In the genomic region with DNA sequence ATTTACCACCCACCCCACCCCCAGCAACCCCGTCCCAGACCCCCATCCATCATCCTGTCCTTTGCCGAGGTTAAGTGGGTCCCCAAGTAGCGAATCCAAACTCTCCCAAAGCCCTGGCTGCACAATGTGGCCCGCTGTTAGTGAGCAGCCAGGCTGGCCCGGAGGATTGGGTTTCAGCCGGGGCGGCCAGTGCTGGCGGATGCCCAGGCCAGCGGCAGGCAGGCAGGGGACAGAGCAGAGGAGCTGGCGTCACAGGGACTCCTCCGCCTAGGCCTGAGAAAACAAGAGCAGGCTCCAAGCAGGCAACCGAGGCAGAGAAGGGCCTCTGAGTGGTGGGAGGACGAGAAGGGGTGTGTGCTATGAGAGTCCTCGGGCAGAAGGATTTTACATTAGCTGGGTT, we compare ENCODE assay signal across 21 cellular contexts.
A peak's percentile ranks its signal among the peaks of the same experiment; 100 is the strongest.
DNase-seq lines count a peak whose midpoint lies in the region; ATAC-seq and TF ChIP-seq lines count a peak whose summit lies in the region.
"Had no signal": no experiment of that assay in that cellular context is flagged by ENCODE, and none has a peak within 500 bp of the region (broad histone marks: within the 10 kb centered on the region; RNA-seq: fewer than 3 reads in every experiment).

No MANE protein-coding gene starts in this region.

- intact Hi-C loops in left cardiac atrium (cut with DNase I) = no loop called here
- intact Hi-C loops in left ventricle myocardium superior (cut with micrococcal nuclease) = no loop called here
- intact Hi-C loops in breast epithelium (cut with DNase I; ENCODE audit: low total_unique reads) = no loop called here

- H3K4me3 ChIP-seq in breast epithelium = no peak overlapping the region
- H3K4me3 ChIP-seq: adrenal gland, SJSA1, skin epidermis, stomach had no signal

- no peak overlapping the region for H3K27ac ChIP-seq in breast epithelium
- H3K27ac ChIP-seq: adrenal gland, C4-2B, neutrophil, SJSA1, stomach, WERI-Rb-1 had no signal

- peak overlapping the region; percentile 79 for H3K27ac Mint-ChIP-seq in progenitor cell of endocrine pancreas
- peak overlapping the region; percentile 64 for H3K27ac Mint-ChIP-seq in type B pancreatic cell
- H3K27ac Mint-ChIP-seq: T-helper 17 cell had no signal

- no peaks in the 10 kb centered on the region for H3K27me3 ChIP-seq in breast epithelium
- H3K27me3 ChIP-seq: adrenal gland, SJSA1 had no signal

- H3K9me3 ChIP-seq in breast epithelium = no peaks in the 10 kb centered on the region
- H3K9me3 ChIP-seq: adrenal gland, neutrophil, SJSA1, stomach had no signal

- H3K9me3 Mint-ChIP-seq in progenitor cell of endocrine pancreas (ENCODE audit: low read depth) (no peaks in the 10 kb centered on the region), type B pancreatic cell (no peaks in the 10 kb centered on the region)

- no peaks in the 10 kb centered on the region for H3K36me3 Mint-ChIP-seq in progenitor cell of endocrine pancreas (ENCODE audit: insufficient read depth)
- H3K36me3 Mint-ChIP-seq in type B pancreatic cell = no peaks in the 10 kb centered on the region

- H3K4me1 Mint-ChIP-seq in progenitor cell of endocrine pancreas (ENCODE audit: low read depth) = peaks cover 23% of the 10 kb centered on the region
- peaks cover 57% of the 10 kb centered on the region for H3K4me1 Mint-ChIP-seq in type B pancreatic cell (ENCODE audit: unreplicated experiment)

- ATAC-seq in left cardiac atrium (peak in 1 of 2 donors; percentile 71), left ventricle myocardium superior (no peak)
- ATAC-seq: T-helper 17 cell had no signal

- no peaks in the 10 kb centered on the region for H3K36me3 ChIP-seq in breast epithelium
- H3K36me3 ChIP-seq: adrenal gland, neutrophil, SJSA1, stomach, WERI-Rb-1 had no signal

- TF ChIP-seq CTCF in progenitor cell of endocrine pancreas (IDR thresholded peaks at IDR 0.05; ENCODE audit: unreplicated experiment) (no peak), type B pancreatic cell (conservative IDR thresholded peaks at IDR 0.05) (no peak), breast epithelium (IDR thresholded peaks at IDR 0.05) (no peak)

- H3K27me3 Mint-ChIP-seq in progenitor cell of endocrine pancreas = no peaks in the 10 kb centered on the region
- H3K27me3 Mint-ChIP-seq in type B pancreatic cell = no peaks in the 10 kb centered on the region

- H3K4me1 ChIP-seq in breast epithelium = peaks cover 0 to 3% of the 10 kb centered on the region in 2 donors
- H3K4me1 ChIP-seq: SJSA1 had no signal

- TF ChIP-seq POLR2A in breast epithelium (IDR thresholded peaks at IDR 0.05) = no peak

- H3K4me3 Mint-ChIP-seq in progenitor cell of endocrine pancreas (ENCODE audit: low read depth) (no peak overlapping the region), type B pancreatic cell (no peak overlapping the region)
- H3K4me3 Mint-ChIP-seq: T-helper 17 cell had no signal

- DNase-seq in left cardiac atrium (peak; percentile 57), left ventricle myocardium superior (no peak), left kidney (ENCODE audit: low read depth, low spot score) (peak; percentile 98), progenitor cell of endocrine pancreas (ENCODE audit: low spot score, unreplicated experiment) (peak; percentile 14), type B pancreatic cell (ENCODE audit: extremely low spot score, unreplicated experiment) (no peak), breast epithelium (ENCODE audit: low spot score in 2 of 2) (no peak), amniotic stem cell (lab: John Stamatoyannopoulos, UW) (no peak), NCI-H345 (lab: John Stamatoyannopoulos, UW) (no peak)
- DNase-seq: activated gamma-delta T cell; islet precursor cell; NCI-H1105; NCI-H748 treated with DMSO at 0.1 percent for 48 hours; stimulated activated CD4-positive, alpha-beta T cell treated with anti-CD3 and anti-CD28 coated beads, Interleukin-4, amount 100 ng/mL, for 24 hours; stomach; T-helper 17 cell; WERI-Rb-1 had no signal

Comparison
In these comparisons a context has a peak if more than half of its experiments do, and no peak if none do; other contexts are left out.
1. DNase-seq: peak in left cardiac atrium (single experiment), left kidney (single experiment) and progenitor cell of endocrine pancreas (single experiment); none in left ventricle myocardium superior (single experiment), type B pancreatic cell (single experiment), breast epithelium (0 of 2), amniotic stem cell (single experiment) and NCI-H345 (single experiment).